9 cellular contexts compared by ENCODE assay signal in the genomic region with DNA sequence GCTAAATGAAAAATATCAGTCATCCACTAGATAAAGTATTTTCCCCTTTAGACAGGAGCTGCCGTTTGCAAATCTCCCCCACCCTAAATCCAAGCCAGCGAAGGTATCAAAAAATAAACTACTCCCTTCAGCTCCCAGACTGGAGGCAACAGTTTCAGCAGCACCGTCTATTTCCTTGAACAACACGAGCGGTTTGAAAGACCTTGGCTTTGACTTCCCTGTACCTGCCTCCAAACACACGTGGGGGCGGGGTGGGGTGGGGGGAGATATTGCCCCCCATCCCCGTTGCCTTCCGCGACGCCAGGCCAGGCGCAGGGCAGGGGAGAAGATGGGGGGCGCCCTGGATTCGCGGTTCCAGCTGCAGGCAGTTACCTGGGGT. TPM values are rescaled to one million over a fixed set of nuclear protein-coding genes. Genes with fewer than 3 reads are reported as not detected.
DNase-seq lines count a peak whose midpoint lies in the region; ATAC-seq, FAIRE-seq and TF ChIP-seq lines count a peak whose summit lies in the region.
"Had no signal": no experiment of that assay in that cellular context is flagged by ENCODE, and none has a peak within 500 bp of the region (broad histone marks: within the 10 kb centered on the region; RNA-seq: fewer than 3 reads in every experiment).

No MANE protein-coding gene starts in this region.

- FAIRE-seq in pancreas (lab: Jason Lieb, UNC) = no peak

- TF ChIP-seq CTCF in Panc1 (IDR thresholded peaks at IDR 0.05) (no peak), gastroesophageal sphincter (IDR thresholded peaks at IDR 0.05) (no peak), pancreas (IDR thresholded peaks at IDR 0.05) (no peak)

- CTCF ChIA-PET in CD8-positive, alpha-beta memory T cell (lab: Charles Lee) = no interaction called here
- CTCF ChIA-PET in Panc1 (lab: Charles Lee) = interaction anchor here (0.6 kb wide), 1 partner anchor 118 kb away, joined by 3 read pairs; no protein-coding TSS in a partner anchor

- H3K27ac Mint-ChIP-seq in CD8-positive, alpha-beta memory T cell = peak overlapping the region in 1 of 8 donors; percentile 43

- no peak for TF ChIP-seq EP300 in gastroesophageal sphincter (IDR thresholded peaks at IDR 0.05)

- no TSS peak for BruUV-seq in Panc1 (replicated peaks; lab: Mats Ljungman, UMichigan)

- 17 to 25% methylated on average over 2 to 6 of the region's 15 CpGs for WGBS in gastroesophageal sphincter (ENCODE audit: low coverage in 1 of 2), 2 donors
- 1 to 5% methylated on average over 15 of the region's 15 CpGs for WGBS in pancreas, 2 donors

- peaks cover 34 to 70% of the 10 kb centered on the region in 2 donors for H3K27me3 Mint-ChIP-seq in CD8-positive, alpha-beta memory T cell

- no peaks in the 10 kb centered on the region for H3K36me3 Mint-ChIP-seq in CD8-positive, alpha-beta memory T cell

- H3K4me1 Mint-ChIP-seq in CD8-positive, alpha-beta memory T cell = peaks cover 8 to 17% (median 11%) of the 10 kb centered on the region in 3 donors

- H3K4me3 ChIP-seq in CD8-positive, alpha-beta memory T cell (ENCODE audit: low read length) = no peak overlapping the region
- H3K4me3 ChIP-seq in Panc1 (ENCODE audit: low read depth in 2 of 2, low read length in 2 of 2) (peak overlapping the region; percentile 50 to 56), gastroesophageal sphincter (peak overlapping the region; percentile 29 to 64), pancreas (peak overlapping the region; percentile 63 to 83 (median 69))

- peak overlapping the region in 6 of 7 donors; percentile 45 to 66 (median 58) for H3K4me3 Mint-ChIP-seq in CD8-positive, alpha-beta memory T cell

- TF ChIP-seq POLR2A in gastroesophageal sphincter (IDR thresholded peaks at IDR 0.05) = no peak

- peaks cover 9% of the 10 kb centered on the region for H3K27me3 ChIP-seq in CD8-positive, alpha-beta memory T cell (ENCODE audit: insufficient read depth, low read length, poor library complexity, severe bottlenecking)
- H3K27me3 ChIP-seq in Panc1 (ENCODE audit: control insufficient read depth, insufficient read depth, low read length) (no peaks in the 10 kb centered on the region), gastroesophageal sphincter (peaks cover 25% of the 10 kb centered on the region), pancreas (no peaks in the 10 kb centered on the region)

- H3K36me3 ChIP-seq in CD8-positive, alpha-beta memory T cell (ENCODE audit: insufficient read depth, low read length) = no peaks in the 10 kb centered on the region
- no peaks in the 10 kb centered on the region for H3K36me3 ChIP-seq in Panc1 (ENCODE audit: control insufficient read depth, insufficient read depth, low read length)
- H3K36me3 ChIP-seq in gastroesophageal sphincter = no peaks in the 10 kb centered on the region
- H3K36me3 ChIP-seq in pancreas = no peaks in the 10 kb centered on the region
- H3K36me3 ChIP-seq: gastrocnemius medialis had no signal

- no peak for DNase-seq in CD8-positive, alpha-beta memory T cell
- DNase-seq in Panc1 (ENCODE audit: low read depth, low spot score) (no peak), pancreas (no peak), NCI-H82 treated with DMSO at 0.1 percent for 48 hours (lab: John Stamatoyannopoulos, UW; ENCODE audit: unreplicated experiment) (no peak)
- no peak for DNase-seq in activated CD4-positive, CD25-positive, alpha-beta regulatory T cell treated with anti-CD3 and anti-CD28 coated beads, Interleukin-2, amount 50 U/mL, for 72 hours
- DNase-seq: gastrocnemius medialis had no signal

- no peaks in the 10 kb centered on the region for H3K9me3 Mint-ChIP-seq in CD8-positive, alpha-beta memory T cell

- ATAC-seq in Panc1 (no peak), gastroesophageal sphincter (no peak), pancreas (peak; percentile 45 to 63 (median 50)), HG02678 (IDR thresholded peaks at IDR 0.05; ENCODE audit: unreplicated experiment) (no peak), HG02571 (IDR thresholded peaks at IDR 0.05; ENCODE audit: unreplicated experiment) (no peak)
- ATAC-seq: gastrocnemius medialis had no signal

- POLR2A ChIA-PET in CD8-positive, alpha-beta memory T cell (lab: Charles Lee) = no interaction called here
- POLR2A ChIA-PET in Panc1 (lab: Charles Lee) = no interaction called here

- no peaks in the 10 kb centered on the region for H3K4me1 ChIP-seq in CD8-positive, alpha-beta memory T cell (ENCODE audit: insufficient read depth, low read length)
- H3K4me1 ChIP-seq in Panc1 (ENCODE audit: control insufficient read depth, insufficient read depth, low read length) (peaks cover 28% of the 10 kb centered on the region), gastroesophageal sphincter (peaks cover 0 to 52% (median 10%) of the 10 kb centered on the region in 3 donors), pancreas (peaks cover 0 to 4% (median 0%) of the 10 kb centered on the region in 3 donors)

- no peaks in the 10 kb centered on the region for H3K9me3 ChIP-seq in CD8-positive, alpha-beta memory T cell (ENCODE audit: low read length)
- H3K9me3 ChIP-seq in Panc1 (ENCODE audit: control insufficient read depth, insufficient read depth, low read depth, low read length) (no peaks in the 10 kb centered on the region), gastroesophageal sphincter (no peaks in the 10 kb centered on the region), pancreas (no peaks in the 10 kb centered on the region)
- H3K9me3 ChIP-seq: gastrocnemius medialis had no signal

- no peak overlapping the region for H3K27ac ChIP-seq in CD8-positive, alpha-beta memory T cell (ENCODE audit: low read depth, low read length)
- H3K27ac ChIP-seq in Panc1 (ENCODE audit: low read length) (0 out of 2 replicates have a peak overlapping the region, but pooled peaks have one; percentile 44), gastroesophageal sphincter (peak overlapping the region in 2 of 4 donors; percentile 27 to 71), pancreas (peak overlapping the region; percentile 42 to 79 (median 66))
- H3K27ac ChIP-seq: gastrocnemius medialis had no signal

- intact Hi-C loops in Panc1 (cut with micrococcal nuclease; ENCODE audit: unreplicated experiment) (no loop called here), pancreas (cut with DNase I) (no loop called here)

- in situ Hi-C loops in Panc1 (cut with HindIII; ENCODE audit: low pct_unique_long_range_greater_than_20kb, low sequenced_read_pairs) = no loop called here

RNA-seq across cellular contexts. Expression of a gene that starts 0.8 kb away (rescaled TPM):
- total RNA-seq in CD8-positive, alpha-beta memory T cell = under 1 TPM; 0.26 to 0.78 TPM
- polyA plus RNA-seq in CD8-positive, alpha-beta memory T cell = 0.02 TPM
- total RNA-seq in Panc1 (2021; ENCODE audit: unreplicated experiment) = 23.0 TPM
- polyA plus RNA-seq in Panc1 (2012; ENCODE audit: insufficient read length) = 14.8 TPM
- total RNA-seq in gastroesophageal sphincter = 1 to 10 TPM in 3 of 4 donors, under 1 TPM in 1; 0.52 to 5.7 (median 3.6) TPM
- 10 to 100 TPM in 3 of 6 donors, 1 to 10 TPM in 3; 5.3 to 14.8 (median 10.2) TPM for total RNA-seq in pancreas
- polyA plus RNA-seq in pancreas = 10 to 100 TPM; 11.3 to 22.8 TPM

Comparison
In these comparisons a context has a peak if more than half of its experiments do, and no peak if none do; other contexts are left out.
1. ATAC-seq: peak in pancreas (4 of 4); none in Panc1 (single experiment), gastroesophageal sphincter (single experiment), HG02678 (single experiment) and HG02571 (single experiment).